Comparison of ENCODE assay signal across 1 cellular context in the genomic region with DNA sequence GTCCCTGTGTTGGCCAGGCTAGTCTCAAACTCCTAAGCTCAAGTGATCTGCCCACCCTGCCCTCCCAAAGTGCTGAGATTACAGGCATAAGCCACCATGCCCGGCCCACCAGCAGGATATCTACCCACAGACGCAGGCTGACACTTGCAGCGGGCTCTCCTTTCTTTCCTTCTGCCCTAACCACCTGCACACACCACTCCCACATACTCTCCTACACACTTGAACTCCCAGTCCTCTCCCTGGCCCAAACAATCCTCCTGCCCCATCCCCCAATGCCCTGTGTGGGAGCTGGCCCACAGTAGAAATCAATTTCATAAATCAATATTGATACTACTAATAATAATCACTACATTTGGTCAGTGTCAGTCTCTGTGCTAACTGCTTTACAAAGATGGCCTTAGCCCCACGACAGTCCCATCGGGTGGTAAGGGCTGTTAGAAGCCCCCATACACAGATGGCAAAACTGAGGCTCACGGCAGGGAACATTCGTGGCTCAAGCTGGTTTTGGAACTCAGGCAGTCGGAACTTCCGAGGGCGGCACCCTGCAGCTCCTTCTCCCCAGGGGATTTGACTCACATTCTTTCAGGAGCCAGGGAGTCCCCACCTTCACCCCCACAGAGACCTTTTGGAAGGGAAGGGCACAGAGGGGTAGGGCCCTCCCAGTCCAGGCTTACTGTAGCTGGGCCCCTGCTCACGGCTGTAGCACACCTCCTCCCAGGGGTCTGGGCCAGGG.
TF ChIP-seq lines count a peak whose summit lies in the region.

No MANE protein-coding gene starts in this region.

TF ChIP-seq in IMR-90, 13 proteins besides CTCF, POLR2A, EP300 and RAD21:
- TF ChIP-seq MXI1 (IDR thresholded peaks at IDR 0.05; ENCODE audit: borderline replicate concordance, low read depth, low read length): no peak
- no peak for TF ChIP-seq RFX5 (IDR thresholded peaks at IDR 0.05; ENCODE audit: low read depth, low read length)
- no peak for TF ChIP-seq SMC3 (IDR thresholded peaks at IDR 0.05; ENCODE audit: low read depth, low read length)
- TF ChIP-seq NFE2L2 (IDR thresholded peaks at IDR 0.05; ENCODE audit: low read depth, low read length): no peak
- no peak for TF ChIP-seq CEBPB (IDR thresholded peaks at IDR 0.05; ENCODE audit: low read depth, low read length)
- TF ChIP-seq, protein P1, sequence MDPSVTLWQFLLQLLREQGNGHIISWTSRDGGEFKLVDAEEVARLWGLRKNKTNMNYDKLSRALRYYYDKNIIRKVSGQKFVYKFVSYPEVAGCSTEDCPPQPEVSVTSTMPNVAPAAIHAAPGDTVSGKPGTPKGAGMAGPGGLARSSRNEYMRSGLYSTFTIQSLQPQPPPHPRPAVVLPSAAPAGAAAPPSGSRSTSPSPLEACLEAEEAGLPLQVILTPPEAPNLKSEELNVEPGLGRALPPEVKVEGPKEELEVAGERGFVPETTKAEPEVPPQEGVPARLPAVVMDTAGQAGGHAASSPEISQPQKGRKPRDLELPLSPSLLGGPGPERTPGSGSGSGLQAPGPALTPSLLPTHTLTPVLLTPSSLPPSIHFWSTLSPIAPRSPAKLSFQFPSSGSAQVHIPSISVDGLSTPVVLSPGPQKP (IDR thresholded peaks at IDR 0.05; ENCODE audit: borderline replicate concordance, low read depth, low read length): no peak
- no peak for TF ChIP-seq MAFK (IDR thresholded peaks at IDR 0.05; ENCODE audit: low read depth, low read length)
- TF ChIP-seq BHLHE40 (IDR thresholded peaks at IDR 0.05; ENCODE audit: low read depth, low read length): no peak
- no peak for TF ChIP-seq USF2 (IDR thresholded peaks at IDR 0.05; ENCODE audit: low read depth, low read length)
- TF ChIP-seq MAZ (IDR thresholded peaks at IDR 0.05; ENCODE audit: borderline replicate concordance, low read depth, low read length): no peak
- TF ChIP-seq FOS (IDR thresholded peaks at IDR 0.05; ENCODE audit: low read depth, low read length): no peak
- TF ChIP-seq CHD1 (IDR thresholded peaks at IDR 0.05; ENCODE audit: low read depth, low read length): no peak
- no peak for TF ChIP-seq RCOR1 (IDR thresholded peaks at IDR 0.05; ENCODE audit: insufficient replicate concordance, low read length)
